Comparison of ENCODE assay signal across 9 cellular contexts in the genomic region with DNA sequence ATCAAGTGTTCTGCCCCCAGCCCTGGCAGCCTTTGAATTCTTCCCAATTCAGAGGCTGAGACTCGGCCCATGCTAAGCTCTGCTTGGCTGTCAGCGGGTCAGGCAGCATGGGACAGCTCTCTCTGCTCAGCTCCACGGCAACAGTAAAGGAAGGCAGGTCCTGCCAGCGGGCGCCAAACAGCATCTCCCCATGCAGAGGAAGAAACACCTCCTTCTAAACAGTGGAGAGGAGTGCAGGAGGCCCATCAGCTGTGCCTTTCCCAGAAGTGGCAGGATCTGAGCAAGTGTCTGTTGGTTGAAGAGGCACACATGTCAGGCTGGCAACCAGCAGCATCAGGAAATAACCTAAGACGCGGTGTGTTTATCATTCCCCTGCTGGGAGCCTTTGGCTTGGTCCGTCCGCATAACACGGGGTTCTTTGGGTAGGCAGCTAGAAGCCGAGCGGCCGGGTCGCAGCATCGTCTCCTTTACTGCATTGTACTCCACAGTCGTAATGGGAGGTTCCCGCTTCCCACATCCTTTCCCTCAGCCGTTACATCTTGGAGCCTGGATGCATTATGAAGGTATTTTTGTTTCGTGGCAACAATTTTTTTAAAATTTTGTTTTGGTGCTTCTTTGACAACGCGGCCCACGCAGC. TPM values are rescaled to one million over a fixed set of nuclear protein-coding genes. Genes with fewer than 3 reads are reported as not detected.
DNase-seq lines count a peak whose midpoint lies in the region; ATAC-seq and TF ChIP-seq lines count a peak whose summit lies in the region.
"Had no signal": no experiment of that assay in that cellular context is flagged by ENCODE, and none has a peak within 500 bp of the region (broad histone marks: within the 10 kb centered on the region; RNA-seq: fewer than 3 reads in every experiment).

No MANE protein-coding gene starts in this region.

- no peak overlapping the region for H3K4me3 Mint-ChIP-seq in CD14-positive monocyte
- no peak overlapping the region for H3K4me3 Mint-ChIP-seq in nephron progenitor cell

- DNase-seq in CD14-positive monocyte (ENCODE audit: low spot score) = no peak
- peak in 1 of 3 donors; percentile 40 for DNase-seq in Peyer's patch
- no peak for DNase-seq in body of pancreas
- DNase-seq in nephron progenitor cell = no peak
- no peak for DNase-seq in NCI-H524 treated with DMSO at 0.1 percent for 48 hours (lab: John Stamatoyannopoulos, UW)
- DNase-seq in stimulated activated naive CD4-positive, alpha-beta T cell treated with Interleukin-2 at 50 U/mL for 16 hours (lab: John Stamatoyannopoulos, UW) = no peak
- DNase-seq in pons (ENCODE audit: low spot score) = no peak
- DNase-seq in NCI-H1417 (lab: John Stamatoyannopoulos, UW) = no peak
- DNase-seq: DMS79 treated with DMSO at 0.1 percent for 48 hours had no signal

- H3K27me3 ChIP-seq in Peyer's patch = no peaks in the 10 kb centered on the region
- H3K27me3 ChIP-seq in body of pancreas = no peaks in the 10 kb centered on the region

- H3K9me3 Mint-ChIP-seq in CD14-positive monocyte = no peaks in the 10 kb centered on the region
- no peaks in the 10 kb centered on the region for H3K9me3 Mint-ChIP-seq in nephron progenitor cell

- ATAC-seq in body of pancreas = no peak

- intact Hi-C loops in CD14-positive monocyte (cut with micrococcal nuclease) = no loop called here
- intact Hi-C loops in body of pancreas (cut with DNase I) = no loop called here

- peak overlapping the region; percentile 94 to 100 (median 96) for H3K27ac Mint-ChIP-seq in CD14-positive monocyte
- H3K27ac Mint-ChIP-seq in nephron progenitor cell = peak overlapping the region; percentile 51

- peak overlapping the region; percentile 54 to 68 (median 64) for H3K27ac ChIP-seq in Peyer's patch
- H3K27ac ChIP-seq in body of pancreas = peak overlapping the region in 3 of 4 donors; percentile 26 to 64 (median 46)

- H3K9me3 ChIP-seq in Peyer's patch = no peaks in the 10 kb centered on the region
- no peaks in the 10 kb centered on the region for H3K9me3 ChIP-seq in body of pancreas

- H3K4me3 ChIP-seq in Peyer's patch (no peak overlapping the region), body of pancreas (no peak overlapping the region)

- peaks cover 59 to 86% of the 10 kb centered on the region in 2 donors for H3K36me3 Mint-ChIP-seq in CD14-positive monocyte
- H3K36me3 Mint-ChIP-seq in nephron progenitor cell (ENCODE audit: low read depth) = peaks cover 59% of the 10 kb centered on the region

- TF ChIP-seq CTCF in CD14-positive monocyte (IDR thresholded peaks at IDR 0.05) = no peak
- no peak for TF ChIP-seq CTCF in Peyer's patch (IDR thresholded peaks at IDR 0.05)
- TF ChIP-seq CTCF in body of pancreas (IDR thresholded peaks at IDR 0.05) = no peak
- TF ChIP-seq CTCF in nephron progenitor cell (IDR thresholded peaks at IDR 0.05) = no peak

- WGBS in body of pancreas, 2 donors = 84 to 87% methylated on average over 20 to 21 of the region's 22 CpGs

- no peak for TF ChIP-seq POLR2A in Peyer's patch (IDR thresholded peaks at IDR 0.05)
- no peak for TF ChIP-seq POLR2A in body of pancreas (IDR thresholded peaks at IDR 0.05)

- H3K4me1 ChIP-seq in Peyer's patch (peaks cover 0 to 11% (median 5%) of the 10 kb centered on the region in 4 donors), body of pancreas (no peaks in the 10 kb centered on the region)

- H3K4me1 Mint-ChIP-seq in CD14-positive monocyte (peaks cover 36% of the 10 kb centered on the region), nephron progenitor cell (peaks cover 29% of the 10 kb centered on the region)

- H3K36me3 ChIP-seq in Peyer's patch (peaks cover 0 to 26% (median 0%) of the 10 kb centered on the region in 3 donors), body of pancreas (replicated peaks in 1 of 2; ENCODE audit: insufficient read depth in 1 of 2, low read depth in 2 of 2) (peaks cover 4 to 18% of the 10 kb centered on the region in 2 donors)

- H3K27me3 Mint-ChIP-seq in CD14-positive monocyte (ENCODE audit: low read depth in 3 of 3) (peaks cover 0 to 2% (median 0%) of the 10 kb centered on the region in 3 donors), nephron progenitor cell (ENCODE audit: low read depth, poor library complexity) (no peaks in the 10 kb centered on the region)

RNA-seq across cellular contexts. Expression of a gene that starts 42.7 kb away (rescaled TPM):
- polyA plus RNA-seq in CD14-positive monocyte = not detected
- total RNA-seq in Peyer's patch (1 to 10 TPM in 3 of 4 donors, under 1 TPM in 1; 0.70 to 6.6 (median 4.1) TPM), body of pancreas (1 to 10 TPM; 3.9 to 4.3 TPM)
